In the genomic region with DNA sequence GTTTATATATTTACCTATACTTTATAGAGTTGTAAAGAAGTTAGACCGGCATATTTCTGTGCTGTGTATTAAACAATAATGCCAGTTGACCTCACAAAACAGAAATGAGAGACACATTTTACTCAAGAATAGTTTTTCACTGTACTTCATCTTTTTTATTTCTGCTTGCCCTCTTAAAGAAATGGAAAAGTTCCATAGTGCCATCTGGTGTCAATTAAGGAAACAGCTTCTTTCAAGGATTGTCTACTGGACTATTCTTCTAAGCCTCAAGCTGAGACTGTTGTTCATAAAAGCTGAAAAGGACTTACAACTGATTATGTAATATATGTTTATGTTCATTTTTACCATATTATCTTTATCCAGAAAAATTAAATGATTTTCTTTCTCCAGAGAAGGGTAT, we compare ENCODE assay signal across 8 cellular contexts.
DNase-seq lines count a peak whose midpoint lies in the region; FAIRE-seq and TF ChIP-seq lines count a peak whose summit lies in the region.

No MANE protein-coding gene starts in this region.

- H3K27me3 ChIP-seq in KMS-11 (ENCODE audit: insufficient read depth, low read depth) (no peaks in the 10 kb centered on the region), small intestine (ENCODE audit: control insufficient read depth in 2 of 2, insufficient read depth in 2 of 2, low read length in 2 of 2) (no peaks in the 10 kb centered on the region), prostate gland (replicated peaks; ENCODE audit: insufficient read depth) (no peaks in the 10 kb centered on the region)

- no peaks in the 10 kb centered on the region for H3K9me3 ChIP-seq in SK-N-MC (ENCODE audit: low read depth, low read length)
- H3K9me3 ChIP-seq in small intestine (ENCODE audit: control insufficient read depth, low read depth): no peaks in the 10 kb centered on the region
- no peaks in the 10 kb centered on the region for H3K9me3 ChIP-seq in prostate gland

- no peak overlapping the region for H3K4me2 ChIP-seq in KMS-11

- H3K27ac ChIP-seq in KMS-11 (no peak overlapping the region), SK-N-MC (no peak overlapping the region), small intestine (ENCODE audit: low read depth in 1 of 2, low read length in 1 of 2) (no peak overlapping the region), prostate gland (no peak overlapping the region)

- H3K4me3 ChIP-seq in KMS-11 (IDR thresholded peaks at IDR 0.05; ENCODE audit: insufficient read depth, low read depth, low read length) (no peak overlapping the region), SK-N-MC (no peak overlapping the region), small intestine (ENCODE audit: low read depth in 1 of 2, low read length in 2 of 2) (no peak overlapping the region), prostate gland (no peak overlapping the region)

- intact Hi-C loops in prostate gland (cut with DNase I): no loop called here
- intact Hi-C loops in posterior cingulate gyrus (cut with DNase I): no loop called here

- H3K9ac ChIP-seq in KMS-11 (no peak overlapping the region), SK-N-MC (ENCODE audit: insufficient read length) (no peak overlapping the region)

- peak; percentile 36 for DNase-seq in EH (ENCODE audit: low read depth)
- peak; percentile 22 for DNase-seq in SK-N-MC (ENCODE audit: low read depth, low spot score)
- no peak for DNase-seq in small intestine
- no peak for DNase-seq in prostate gland (ENCODE audit: low spot score)
- no peak for DNase-seq in posterior cingulate gyrus
- no peak for DNase-seq in stimulated activated CD4-positive, alpha-beta T cell treated with anti-CD3 and anti-CD28 coated beads, Interleukin-4, amount 100 ng/mL, for 24 hours

- WGBS in small intestine, 3 donors: 7 to 14% (median 10%) methylated on average over 1 of the region's 1 CpG
- WGBS in prostate gland: 6% methylated on average over 1 of the region's 1 CpG

- H2AFZ ChIP-seq in KMS-11 (ENCODE audit: low read depth): no peak overlapping the region

- TF ChIP-seq CTCF in KMS-11 (conservative IDR thresholded peaks at IDR 0.05; ENCODE audit: low read depth, low read length): peak; percentile 42; the same call in 1 of the 2 replicates
- TF ChIP-seq CTCF in prostate gland (IDR thresholded peaks at IDR 0.05): no peak

- no peaks in the 10 kb centered on the region for H4K20me1 ChIP-seq in KMS-11 (ENCODE audit: insufficient read depth)

- no peaks in the 10 kb centered on the region for H3K79me2 ChIP-seq in KMS-11 (ENCODE audit: insufficient read depth, low read depth)

- no peaks in the 10 kb centered on the region for H3K36me3 ChIP-seq in KMS-11 (ENCODE audit: insufficient read depth)
- no peaks in the 10 kb centered on the region for H3K36me3 ChIP-seq in SK-N-MC (ENCODE audit: insufficient read depth, low read length)
- H3K36me3 ChIP-seq in small intestine (ENCODE audit: control insufficient read depth in 2 of 2, insufficient read depth in 2 of 2, low read length in 2 of 2): no peaks in the 10 kb centered on the region
- H3K36me3 ChIP-seq in prostate gland: no peaks in the 10 kb centered on the region

- FAIRE-seq in islet of Langerhans (lab: Jason Lieb, UNC) (peak; percentile 97), small intestine (lab: Jason Lieb, UNC) (no peak)

- TF ChIP-seq POLR2A in prostate gland (IDR thresholded peaks at IDR 0.05): no peak

- H3K4me1 ChIP-seq in KMS-11 (ENCODE audit: low read depth, poor library complexity, severe bottlenecking): no peaks in the 10 kb centered on the region
- H3K4me1 ChIP-seq in small intestine (ENCODE audit: control insufficient read depth in 2 of 2, insufficient read depth in 1 of 2, low read depth in 1 of 2, low read length in 1 of 2): no peaks in the 10 kb centered on the region
- no peaks in the 10 kb centered on the region for H3K4me1 ChIP-seq in prostate gland (replicated peaks)

Comparison
In these comparisons a context has a peak if more than half of its experiments do, and no peak if none do; other contexts are left out.
1. DNase-seq: peak in EH (single experiment) and SK-N-MC (single experiment); none in small intestine (single experiment), prostate gland (single experiment), posterior cingulate gyrus (0 of 10) and stimulated activated CD4-positive, alpha-beta T cell treated with anti-CD3 and anti-CD28 coated beads, Interleukin-4, amount 100 ng/mL, for 24 hours (single experiment).